1 cellular context compared by ENCODE assay signal in the genomic region with DNA sequence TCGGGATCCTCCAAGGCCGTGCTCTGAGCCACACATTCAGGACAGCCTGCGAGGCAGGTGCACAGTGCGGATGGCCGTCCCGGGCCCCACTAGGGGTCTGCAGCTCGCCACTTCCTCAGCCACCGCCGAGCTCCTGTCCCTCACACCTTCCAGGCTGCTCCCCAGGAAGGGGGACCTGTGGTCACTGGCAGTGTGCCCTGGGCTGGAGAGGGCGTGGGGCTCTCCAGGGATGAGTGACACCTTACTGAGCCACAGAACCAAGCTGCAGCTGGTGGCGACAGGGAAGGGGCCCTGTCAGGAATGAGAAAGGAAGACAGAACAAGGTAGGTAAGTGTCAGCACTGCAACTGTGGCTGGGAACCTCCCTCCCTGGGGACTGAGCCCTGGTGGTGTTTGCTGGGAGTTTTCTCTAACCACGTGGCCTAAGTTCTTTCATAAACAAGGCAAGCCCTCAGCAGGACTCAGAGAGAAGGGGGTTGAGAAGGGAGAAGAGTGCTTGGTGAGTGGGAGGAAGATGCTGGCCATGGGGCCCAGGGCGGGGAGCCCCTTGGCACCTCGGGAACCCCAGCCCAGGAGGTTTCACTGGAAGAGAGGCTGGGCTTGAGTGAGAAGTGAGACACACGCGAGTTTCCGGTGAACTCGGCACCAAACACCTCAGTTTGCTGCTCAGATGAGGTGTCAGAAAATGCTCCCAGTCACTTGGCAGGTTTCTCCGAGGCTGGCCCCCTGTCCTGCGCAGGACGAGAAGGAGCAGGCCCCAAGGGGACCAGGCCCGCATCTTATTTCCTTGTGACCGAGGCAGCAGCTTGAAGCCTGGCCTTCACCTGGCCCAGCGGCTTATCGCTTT.
TF ChIP-seq lines count a peak whose summit lies in the region.

No MANE protein-coding gene starts in this region.

TF ChIP-seq in K562, 482 proteins besides CTCF, POLR2A, EP300 and RAD21 (continued from another document):
- TF ChIP-seq, protein P1, sequence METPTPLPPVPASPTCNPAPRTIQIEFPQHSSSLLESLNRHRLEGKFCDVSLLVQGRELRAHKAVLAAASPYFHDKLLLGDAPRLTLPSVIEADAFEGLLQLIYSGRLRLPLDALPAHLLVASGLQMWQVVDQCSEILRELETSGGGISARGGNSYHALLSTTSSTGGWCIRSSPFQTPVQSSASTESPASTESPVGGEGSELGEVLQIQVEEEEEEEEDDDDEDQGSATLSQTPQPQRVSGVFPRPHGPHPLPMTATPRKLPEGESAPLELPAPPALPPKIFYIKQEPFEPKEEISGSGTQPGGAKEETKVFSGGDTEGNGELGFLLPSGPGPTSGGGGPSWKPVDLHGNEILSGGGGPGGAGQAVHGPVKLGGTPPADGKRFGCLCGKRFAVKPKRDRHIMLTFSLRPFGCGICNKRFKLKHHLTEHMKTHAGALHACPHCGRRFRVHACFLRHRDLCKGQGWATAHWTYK (CRISPR knock-in tag; IDR thresholded peaks at IDR 0.05), result peak; percentile 65; the same call in 1 of the 2 replicates
- TF ChIP-seq, protein P2, sequence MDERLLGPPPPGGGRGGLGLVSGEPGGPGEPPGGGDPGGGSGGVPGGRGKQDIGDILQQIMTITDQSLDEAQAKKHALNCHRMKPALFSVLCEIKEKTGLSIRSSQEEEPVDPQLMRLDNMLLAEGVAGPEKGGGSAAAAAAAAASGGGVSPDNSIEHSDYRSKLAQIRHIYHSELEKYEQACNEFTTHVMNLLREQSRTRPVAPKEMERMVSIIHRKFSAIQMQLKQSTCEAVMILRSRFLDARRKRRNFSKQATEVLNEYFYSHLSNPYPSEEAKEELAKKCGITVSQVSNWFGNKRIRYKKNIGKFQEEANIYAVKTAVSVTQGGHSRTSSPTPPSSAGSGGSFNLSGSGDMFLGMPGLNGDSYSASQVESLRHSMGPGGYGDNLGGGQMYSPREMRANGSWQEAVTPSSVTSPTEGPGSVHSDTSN (CRISPR knock-in tag; IDR thresholded peaks at IDR 0.05; ENCODE audit: low read depth), result 0 out of 2 replicates have a peak, but pooled peaks have one; percentile 33
- TF ChIP-seq, protein P2 (tag; conservative IDR thresholded peaks at IDR 0.05; ENCODE audit: low read depth), result peak; percentile 43; the same call in 1 of the 2 replicates
- TF ChIP-seq HDAC1 (IDR thresholded peaks at IDR 0.05), result 0 out of 4 replicates have a peak, but pooled peaks of 1 of the 2 experiments have one; percentile 23
- TF ChIP-seq, protein P3, sequence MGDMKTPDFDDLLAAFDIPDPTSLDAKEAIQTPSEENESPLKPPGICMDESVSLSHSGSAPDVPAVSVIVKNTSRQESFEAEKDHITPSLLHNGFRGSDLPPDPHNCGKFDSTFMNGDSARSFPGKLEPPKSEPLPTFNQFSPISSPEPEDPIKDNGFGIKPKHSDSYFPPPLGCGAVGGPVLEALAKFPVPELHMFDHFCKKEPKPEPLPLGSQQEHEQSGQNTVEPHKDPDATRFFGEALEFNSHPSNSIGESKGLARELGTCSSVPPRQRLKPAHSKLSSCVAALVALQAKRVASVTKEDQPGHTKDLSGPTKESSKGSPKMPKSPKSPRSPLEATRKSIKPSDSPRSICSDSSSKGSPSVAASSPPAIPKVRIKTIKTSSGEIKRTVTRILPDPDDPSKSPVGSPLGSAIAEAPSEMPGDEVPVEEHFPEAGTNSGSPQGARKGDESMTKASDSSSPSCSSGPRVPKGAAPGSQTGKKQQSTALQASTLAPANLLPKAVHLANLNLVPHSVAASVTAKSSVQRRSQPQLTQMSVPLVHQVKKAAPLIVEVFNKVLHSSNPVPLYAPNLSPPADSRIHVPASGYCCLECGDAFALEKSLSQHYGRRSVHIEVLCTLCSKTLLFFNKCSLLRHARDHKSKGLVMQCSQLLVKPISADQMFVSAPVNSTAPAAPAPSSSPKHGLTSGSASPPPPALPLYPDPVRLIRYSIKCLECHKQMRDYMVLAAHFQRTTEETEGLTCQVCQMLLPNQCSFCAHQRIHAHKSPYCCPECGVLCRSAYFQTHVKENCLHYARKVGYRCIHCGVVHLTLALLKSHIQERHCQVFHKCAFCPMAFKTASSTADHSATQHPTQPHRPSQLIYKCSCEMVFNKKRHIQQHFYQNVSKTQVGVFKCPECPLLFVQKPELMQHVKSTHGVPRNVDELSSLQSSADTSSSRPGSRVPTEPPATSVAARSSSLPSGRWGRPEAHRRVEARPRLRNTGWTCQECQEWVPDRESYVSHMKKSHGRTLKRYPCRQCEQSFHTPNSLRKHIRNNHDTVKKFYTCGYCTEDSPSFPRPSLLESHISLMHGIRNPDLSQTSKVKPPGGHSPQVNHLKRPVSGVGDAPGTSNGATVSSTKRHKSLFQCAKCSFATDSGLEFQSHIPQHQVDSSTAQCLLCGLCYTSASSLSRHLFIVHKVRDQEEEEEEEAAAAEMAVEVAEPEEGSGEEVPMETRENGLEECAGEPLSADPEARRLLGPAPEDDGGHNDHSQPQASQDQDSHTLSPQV (IDR thresholded peaks at IDR 0.05), result peak; percentile 85; the same call in 1 of the 2 replicates
- TF ChIP-seq, protein P4, sequence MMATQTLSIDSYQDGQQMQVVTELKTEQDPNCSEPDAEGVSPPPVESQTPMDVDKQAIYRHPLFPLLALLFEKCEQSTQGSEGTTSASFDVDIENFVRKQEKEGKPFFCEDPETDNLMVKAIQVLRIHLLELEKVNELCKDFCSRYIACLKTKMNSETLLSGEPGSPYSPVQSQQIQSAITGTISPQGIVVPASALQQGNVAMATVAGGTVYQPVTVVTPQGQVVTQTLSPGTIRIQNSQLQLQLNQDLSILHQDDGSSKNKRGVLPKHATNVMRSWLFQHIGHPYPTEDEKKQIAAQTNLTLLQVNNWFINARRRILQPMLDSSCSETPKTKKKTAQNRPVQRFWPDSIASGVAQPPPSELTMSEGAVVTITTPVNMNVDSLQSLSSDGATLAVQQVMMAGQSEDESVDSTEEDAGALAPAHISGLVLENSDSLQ (IDR thresholded peaks at IDR 0.05), result peak; percentile 91
- peak; percentile 1; the same call in 1 of the 2 replicates for TF ChIP-seq SMAD4 (CRISPR knock-in tag; conservative IDR thresholded peaks at IDR 0.05)
- TF ChIP-seq, protein P5, sequence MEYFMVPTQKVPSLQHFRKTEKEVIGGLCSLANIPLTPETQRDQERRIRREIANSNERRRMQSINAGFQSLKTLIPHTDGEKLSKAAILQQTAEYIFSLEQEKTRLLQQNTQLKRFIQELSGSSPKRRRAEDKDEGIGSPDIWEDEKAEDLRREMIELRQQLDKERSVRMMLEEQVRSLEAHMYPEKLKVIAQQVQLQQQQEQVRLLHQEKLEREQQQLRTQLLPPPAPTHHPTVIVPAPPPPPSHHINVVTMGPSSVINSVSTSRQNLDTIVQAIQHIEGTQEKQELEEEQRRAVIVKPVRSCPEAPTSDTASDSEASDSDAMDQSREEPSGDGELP (CRISPR knock-in tag; IDR thresholded peaks at IDR 0.05; ENCODE audit: borderline replicate concordance), result peak; percentile 73; the same call in 1 of the 2 replicates
- TF ChIP-seq, protein P6, sequence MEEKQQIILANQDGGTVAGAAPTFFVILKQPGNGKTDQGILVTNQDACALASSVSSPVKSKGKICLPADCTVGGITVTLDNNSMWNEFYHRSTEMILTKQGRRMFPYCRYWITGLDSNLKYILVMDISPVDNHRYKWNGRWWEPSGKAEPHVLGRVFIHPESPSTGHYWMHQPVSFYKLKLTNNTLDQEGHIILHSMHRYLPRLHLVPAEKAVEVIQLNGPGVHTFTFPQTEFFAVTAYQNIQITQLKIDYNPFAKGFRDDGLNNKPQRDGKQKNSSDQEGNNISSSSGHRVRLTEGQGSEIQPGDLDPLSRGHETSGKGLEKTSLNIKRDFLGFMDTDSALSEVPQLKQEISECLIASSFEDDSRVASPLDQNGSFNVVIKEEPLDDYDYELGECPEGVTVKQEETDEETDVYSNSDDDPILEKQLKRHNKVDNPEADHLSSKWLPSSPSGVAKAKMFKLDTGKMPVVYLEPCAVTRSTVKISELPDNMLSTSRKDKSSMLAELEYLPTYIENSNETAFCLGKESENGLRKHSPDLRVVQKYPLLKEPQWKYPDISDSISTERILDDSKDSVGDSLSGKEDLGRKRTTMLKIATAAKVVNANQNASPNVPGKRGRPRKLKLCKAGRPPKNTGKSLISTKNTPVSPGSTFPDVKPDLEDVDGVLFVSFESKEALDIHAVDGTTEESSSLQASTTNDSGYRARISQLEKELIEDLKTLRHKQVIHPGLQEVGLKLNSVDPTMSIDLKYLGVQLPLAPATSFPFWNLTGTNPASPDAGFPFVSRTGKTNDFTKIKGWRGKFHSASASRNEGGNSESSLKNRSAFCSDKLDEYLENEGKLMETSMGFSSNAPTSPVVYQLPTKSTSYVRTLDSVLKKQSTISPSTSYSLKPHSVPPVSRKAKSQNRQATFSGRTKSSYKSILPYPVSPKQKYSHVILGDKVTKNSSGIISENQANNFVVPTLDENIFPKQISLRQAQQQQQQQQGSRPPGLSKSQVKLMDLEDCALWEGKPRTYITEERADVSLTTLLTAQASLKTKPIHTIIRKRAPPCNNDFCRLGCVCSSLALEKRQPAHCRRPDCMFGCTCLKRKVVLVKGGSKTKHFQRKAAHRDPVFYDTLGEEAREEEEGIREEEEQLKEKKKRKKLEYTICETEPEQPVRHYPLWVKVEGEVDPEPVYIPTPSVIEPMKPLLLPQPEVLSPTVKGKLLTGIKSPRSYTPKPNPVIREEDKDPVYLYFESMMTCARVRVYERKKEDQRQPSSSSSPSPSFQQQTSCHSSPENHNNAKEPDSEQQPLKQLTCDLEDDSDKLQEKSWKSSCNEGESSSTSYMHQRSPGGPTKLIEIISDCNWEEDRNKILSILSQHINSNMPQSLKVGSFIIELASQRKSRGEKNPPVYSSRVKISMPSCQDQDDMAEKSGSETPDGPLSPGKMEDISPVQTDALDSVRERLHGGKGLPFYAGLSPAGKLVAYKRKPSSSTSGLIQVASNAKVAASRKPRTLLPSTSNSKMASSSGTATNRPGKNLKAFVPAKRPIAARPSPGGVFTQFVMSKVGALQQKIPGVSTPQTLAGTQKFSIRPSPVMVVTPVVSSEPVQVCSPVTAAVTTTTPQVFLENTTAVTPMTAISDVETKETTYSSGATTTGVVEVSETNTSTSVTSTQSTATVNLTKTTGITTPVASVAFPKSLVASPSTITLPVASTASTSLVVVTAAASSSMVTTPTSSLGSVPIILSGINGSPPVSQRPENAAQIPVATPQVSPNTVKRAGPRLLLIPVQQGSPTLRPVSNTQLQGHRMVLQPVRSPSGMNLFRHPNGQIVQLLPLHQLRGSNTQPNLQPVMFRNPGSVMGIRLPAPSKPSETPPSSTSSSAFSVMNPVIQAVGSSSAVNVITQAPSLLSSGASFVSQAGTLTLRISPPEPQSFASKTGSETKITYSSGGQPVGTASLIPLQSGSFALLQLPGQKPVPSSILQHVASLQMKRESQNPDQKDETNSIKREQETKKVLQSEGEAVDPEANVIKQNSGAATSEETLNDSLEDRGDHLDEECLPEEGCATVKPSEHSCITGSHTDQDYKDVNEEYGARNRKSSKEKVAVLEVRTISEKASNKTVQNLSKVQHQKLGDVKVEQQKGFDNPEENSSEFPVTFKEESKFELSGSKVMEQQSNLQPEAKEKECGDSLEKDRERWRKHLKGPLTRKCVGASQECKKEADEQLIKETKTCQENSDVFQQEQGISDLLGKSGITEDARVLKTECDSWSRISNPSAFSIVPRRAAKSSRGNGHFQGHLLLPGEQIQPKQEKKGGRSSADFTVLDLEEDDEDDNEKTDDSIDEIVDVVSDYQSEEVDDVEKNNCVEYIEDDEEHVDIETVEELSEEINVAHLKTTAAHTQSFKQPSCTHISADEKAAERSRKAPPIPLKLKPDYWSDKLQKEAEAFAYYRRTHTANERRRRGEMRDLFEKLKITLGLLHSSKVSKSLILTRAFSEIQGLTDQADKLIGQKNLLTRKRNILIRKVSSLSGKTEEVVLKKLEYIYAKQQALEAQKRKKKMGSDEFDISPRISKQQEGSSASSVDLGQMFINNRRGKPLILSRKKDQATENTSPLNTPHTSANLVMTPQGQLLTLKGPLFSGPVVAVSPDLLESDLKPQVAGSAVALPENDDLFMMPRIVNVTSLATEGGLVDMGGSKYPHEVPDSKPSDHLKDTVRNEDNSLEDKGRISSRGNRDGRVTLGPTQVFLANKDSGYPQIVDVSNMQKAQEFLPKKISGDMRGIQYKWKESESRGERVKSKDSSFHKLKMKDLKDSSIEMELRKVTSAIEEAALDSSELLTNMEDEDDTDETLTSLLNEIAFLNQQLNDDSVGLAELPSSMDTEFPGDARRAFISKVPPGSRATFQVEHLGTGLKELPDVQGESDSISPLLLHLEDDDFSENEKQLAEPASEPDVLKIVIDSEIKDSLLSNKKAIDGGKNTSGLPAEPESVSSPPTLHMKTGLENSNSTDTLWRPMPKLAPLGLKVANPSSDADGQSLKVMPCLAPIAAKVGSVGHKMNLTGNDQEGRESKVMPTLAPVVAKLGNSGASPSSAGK (IDR thresholded peaks at IDR 0.05), result peak; percentile 83
- 0 out of 2 replicates have a peak, but pooled peaks have one; percentile 19 for TF ChIP-seq PHB (CRISPR knock-in tag; IDR thresholded peaks at IDR 0.05)
- TF ChIP-seq, protein P7, sequence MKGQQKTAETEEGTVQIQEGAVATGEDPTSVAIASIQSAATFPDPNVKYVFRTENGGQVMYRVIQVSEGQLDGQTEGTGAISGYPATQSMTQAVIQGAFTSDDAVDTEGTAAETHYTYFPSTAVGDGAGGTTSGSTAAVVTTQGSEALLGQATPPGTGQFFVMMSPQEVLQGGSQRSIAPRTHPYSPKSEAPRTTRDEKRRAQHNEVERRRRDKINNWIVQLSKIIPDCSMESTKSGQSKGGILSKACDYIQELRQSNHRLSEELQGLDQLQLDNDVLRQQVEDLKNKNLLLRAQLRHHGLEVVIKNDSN (CRISPR knock-in tag; IDR thresholded peaks at IDR 0.05), result peak; percentile 81
- TF ChIP-seq SRF (CRISPR knock-in tag; IDR thresholded peaks at IDR 0.05), result 0 out of 4 replicates have a peak, but pooled peaks of 1 of the 2 experiments have one; percentile 2
- TF ChIP-seq, protein P8, sequence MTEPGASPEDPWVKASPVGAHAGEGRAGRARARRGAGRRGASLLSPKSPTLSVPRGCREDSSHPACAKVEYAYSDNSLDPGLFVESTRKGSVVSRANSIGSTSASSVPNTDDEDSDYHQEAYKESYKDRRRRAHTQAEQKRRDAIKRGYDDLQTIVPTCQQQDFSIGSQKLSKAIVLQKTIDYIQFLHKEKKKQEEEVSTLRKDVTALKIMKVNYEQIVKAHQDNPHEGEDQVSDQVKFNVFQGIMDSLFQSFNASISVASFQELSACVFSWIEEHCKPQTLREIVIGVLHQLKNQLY (CRISPR knock-in tag; conservative IDR thresholded peaks at IDR 0.05), result no peak
